Comparison of ENCODE assay signal across 24 cellular contexts in genomic region chrX:19613645-19614323, GRCh38.
DNase-seq lines count a peak whose midpoint lies in the region; ATAC-seq and TF ChIP-seq lines count a peak whose summit lies in the region.
"Had no signal": no experiment of that assay in that cellular context is flagged by ENCODE, and none has a peak within 500 bp of the region (broad histone marks: within the 10 kb centered on the region; RNA-seq: fewer than 3 reads in every experiment).

No MANE protein-coding gene starts in this region.

- no peaks in the 10 kb centered on the region for H3K36me3 ChIP-seq in lung (ENCODE audit: control insufficient read depth in 2 of 2, insufficient read depth in 2 of 2, low read length in 2 of 2)
- H3K36me3 ChIP-seq in upper lobe of right lung, result no peaks in the 10 kb centered on the region
- H3K36me3 ChIP-seq: adrenal gland had no signal

- peak overlapping the region in 1 of 2 donors; percentile 49 for H3K27ac ChIP-seq in lung (ENCODE audit: low read depth in 1 of 2, low read length in 1 of 2)
- H3K27ac ChIP-seq in upper lobe of right lung, result no peak overlapping the region
- H3K27ac ChIP-seq: adrenal gland, HL-60, skin epidermis had no signal

- H3K4me1 ChIP-seq in lung (ENCODE audit: control insufficient read depth in 2 of 2, insufficient read depth in 2 of 2, low read length in 2 of 2) (peaks cover 2 to 5% of the 10 kb centered on the region in 2 donors), upper lobe of right lung (no peaks in the 10 kb centered on the region)
- H3K4me1 ChIP-seq: adrenal gland had no signal

- peaks cover 10 to 21% of the 10 kb centered on the region in 2 donors for H3K4me1 Mint-ChIP-seq in natural killer cell treated with Interleukin-12 subunit alpha and Interleukin-12 subunit beta and Interleukin-15 and Interleukin-18, amount 100 ng/mL, for 72 hours (ENCODE audit: low read depth in 2 of 2)
- peaks cover 28 to 32% of the 10 kb centered on the region in 2 donors for H3K4me1 Mint-ChIP-seq in natural killer cell
- peaks cover 30% of the 10 kb centered on the region for H3K4me1 Mint-ChIP-seq in central memory CD8-positive, alpha-beta T cell
- H3K4me1 Mint-ChIP-seq: endodermal cell had no signal

- intact Hi-C loops in natural killer cell (cut with micrococcal nuclease), result no loop called here
- intact Hi-C loops in upper lobe of right lung (cut with DNase I), result no loop called here
- intact Hi-C loops in posterior cingulate gyrus (cut with DNase I), result no loop called here

- no peaks in the 10 kb centered on the region for H3K27me3 Mint-ChIP-seq in natural killer cell treated with Interleukin-12 subunit alpha and Interleukin-12 subunit beta and Interleukin-15 and Interleukin-18, amount 100 ng/mL, for 72 hours
- no peaks in the 10 kb centered on the region for H3K27me3 Mint-ChIP-seq in natural killer cell (ENCODE audit: low read depth in 2 of 2)
- no peaks in the 10 kb centered on the region for H3K27me3 Mint-ChIP-seq in central memory CD8-positive, alpha-beta T cell
- H3K27me3 Mint-ChIP-seq: CD4-positive, CD25-positive, alpha-beta regulatory T cell; stimulated activated memory B cell treated with anti-CD40 and anti-IgM and Interleukin-4, amounts not matched to agents 10 μg/mL and 1 μg/mL and 100 μg/mL, for 72 hours; T-cell had no signal

- no peaks in the 10 kb centered on the region for H3K27me3 ChIP-seq in lung (ENCODE audit: control insufficient read depth, insufficient read depth)
- H3K27me3 ChIP-seq in upper lobe of right lung, result no peaks in the 10 kb centered on the region
- H3K27me3 ChIP-seq: adrenal gland had no signal

- WGBS in lung, 2 donors, result 64 to 85% methylated on average over 14 of the region's 14 CpGs

- no peak overlapping the region for H3K4me3 Mint-ChIP-seq in natural killer cell treated with Interleukin-12 subunit alpha and Interleukin-12 subunit beta and Interleukin-15 and Interleukin-18, amount 100 ng/mL, for 72 hours
- no peak overlapping the region for H3K4me3 Mint-ChIP-seq in natural killer cell
- no peak overlapping the region for H3K4me3 Mint-ChIP-seq in central memory CD8-positive, alpha-beta T cell
- H3K4me3 Mint-ChIP-seq: CD4-positive, CD25-positive, alpha-beta regulatory T cell; endodermal cell; neural crest cell; T-cell had no signal

- H3K36me3 Mint-ChIP-seq in natural killer cell treated with Interleukin-12 subunit alpha and Interleukin-12 subunit beta and Interleukin-15 and Interleukin-18, amount 100 ng/mL, for 72 hours, result no peaks in the 10 kb centered on the region
- H3K36me3 Mint-ChIP-seq in natural killer cell, result no peaks in the 10 kb centered on the region
- H3K36me3 Mint-ChIP-seq in central memory CD8-positive, alpha-beta T cell (ENCODE audit: insufficient read depth), result peaks cover 23% of the 10 kb centered on the region

- H3K9me3 Mint-ChIP-seq in natural killer cell treated with Interleukin-12 subunit alpha and Interleukin-12 subunit beta and Interleukin-15 and Interleukin-18, amount 100 ng/mL, for 72 hours, result no peaks in the 10 kb centered on the region
- no peaks in the 10 kb centered on the region for H3K9me3 Mint-ChIP-seq in natural killer cell
- no peaks in the 10 kb centered on the region for H3K9me3 Mint-ChIP-seq in central memory CD8-positive, alpha-beta T cell
- H3K9me3 Mint-ChIP-seq: CD4-positive, CD25-positive, alpha-beta regulatory T cell; stimulated activated memory B cell treated with anti-CD40 and anti-IgM and Interleukin-4, amounts not matched to agents 10 μg/mL and 1 μg/mL and 100 μg/mL, for 72 hours; T-cell had no signal

- no peak overlapping the region for H3K4me3 ChIP-seq in lung
- H3K4me3 ChIP-seq in upper lobe of right lung, result no peak overlapping the region
- H3K4me3 ChIP-seq: adrenal gland, skin epidermis had no signal

- peak overlapping the region in 1 of 2 donors; percentile 5 for H3K27ac Mint-ChIP-seq in natural killer cell treated with Interleukin-12 subunit alpha and Interleukin-12 subunit beta and Interleukin-15 and Interleukin-18, amount 100 ng/mL, for 72 hours
- H3K27ac Mint-ChIP-seq in natural killer cell, result no peak overlapping the region
- peak overlapping the region; percentile 68 for H3K27ac Mint-ChIP-seq in central memory CD8-positive, alpha-beta T cell (ENCODE audit: low read depth)
- H3K27ac Mint-ChIP-seq: endodermal cell had no signal

- H3K9me3 ChIP-seq in lung (ENCODE audit: control insufficient read depth in 2 of 2, insufficient read depth in 1 of 2, low read length in 1 of 2), result peaks cover 0 to 4% of the 10 kb centered on the region in 2 donors
- H3K9me3 ChIP-seq in upper lobe of right lung, result no peaks in the 10 kb centered on the region
- H3K9me3 ChIP-seq: adrenal gland had no signal

- TF ChIP-seq CTCF in natural killer cell (IDR thresholded peaks at IDR 0.05) (no peak), lung (IDR thresholded peaks at IDR 0.05; ENCODE audit: control extremely low read depth, extremely low read depth) (no peak), upper lobe of right lung (IDR thresholded peaks at IDR 0.05) (no peak)

- ATAC-seq in natural killer cell treated with Interleukin-12 subunit alpha and Interleukin-12 subunit beta and Interleukin-15 and Interleukin-18, amount 100 ng/mL, for 72 hours, result no peak
- ATAC-seq in natural killer cell (no peak), lung (ENCODE audit: insufficient read depth, low FRiP score) (peak; percentile 33), upper lobe of right lung (peak; percentile 90)
- ATAC-seq in central memory CD8-positive, alpha-beta T cell (replicated peaks; ENCODE audit: extremely low read depth, poor library complexity, severe bottlenecking), result no peak
- ATAC-seq: stimulated activated memory B cell treated with anti-CD40 and anti-IgM and Interleukin-4, amounts not matched to agents 10 μg/mL and 1 μg/mL and 100 μg/mL, for 72 hours; T-cell had no signal

- DNase-seq in natural killer cell treated with Interleukin-12 subunit alpha and Interleukin-12 subunit beta and Interleukin-15 and Interleukin-18, amount 100 ng/mL, for 72 hours (ENCODE audit: low spot score), result peak; percentile 47
- no peak for DNase-seq in natural killer cell
- no peak for DNase-seq in central memory CD8-positive, alpha-beta T cell (ENCODE audit: low spot score in 2 of 2)
- peak; percentile 73 for DNase-seq in lung (ENCODE audit: low spot score)
- DNase-seq in upper lobe of right lung, result peak; percentile 85
- no peak for DNase-seq in posterior cingulate gyrus
- DNase-seq in midbrain (lab: John Stamatoyannopoulos, UW), result no peak
- DNase-seq in amygdala (lab: John Stamatoyannopoulos, UW), result no peak
- DNase-seq: activated naive CD4-positive, alpha-beta T cell; activated T-cell treated with anti-CD3 and anti-CD28 coated beads, Interleukin-2, amount 50 U/mL, for 1 hour; adrenal gland; CD4-positive, CD25-positive, alpha-beta regulatory T cell; cortex of kidney; endodermal cell; kidney glomerular epithelial cell; NCI-H1694 treated with DMSO at 0.1 percent for 48 hours; NCI-H69; SHP77 treated with DMSO at 0.1 percent for 48 hours; stimulated activated CD4-positive, alpha-beta T cell treated with anti-CD3 and anti-CD28 coated beads, Interleukin-1b, Interleukin-23, amount 100 ng/mL, for 48 hours; T-cell had no signal

Comparison
In these comparisons a context has a peak if more than half of its experiments do, and no peak if none do; other contexts are left out.
1. DNase-seq: peak in natural killer cell treated with Interleukin-12 subunit alpha and Interleukin-12 subunit beta and Interleukin-15 and Interleukin-18, amount 100 ng/mL, for 72 hours (single experiment), lung (single experiment) and upper lobe of right lung (single experiment); none in natural killer cell (single experiment), central memory CD8-positive, alpha-beta T cell (0 of 2), posterior cingulate gyrus (0 of 10), midbrain (single experiment) and amygdala (0 of 56).
2. ATAC-seq: peak in lung (single experiment) and upper lobe of right lung (single experiment); none in natural killer cell treated with Interleukin-12 subunit alpha and Interleukin-12 subunit beta and Interleukin-15 and Interleukin-18, amount 100 ng/mL, for 72 hours (0 of 2), natural killer cell (0 of 3) and central memory CD8-positive, alpha-beta T cell (single experiment).